22 cellular contexts compared by ENCODE assay signal in genomic region chr4:7808181-7808580, GRCh38.
DNase-seq lines count a peak whose midpoint lies in the region; ATAC-seq, FAIRE-seq and TF ChIP-seq lines count a peak whose summit lies in the region.
"Had no signal": no experiment of that assay in that cellular context is flagged by ENCODE, and none has a peak within 500 bp of the region (broad histone marks: within the 10 kb centered on the region; RNA-seq: fewer than 3 reads in every experiment).

No MANE protein-coding gene starts in this region.

- H3K27me3 Mint-ChIP-seq in HFFc6 (ENCODE audit: insufficient read depth) = peaks cover 39% of the 10 kb centered on the region
- H3K27me3 Mint-ChIP-seq in chondrocyte (ENCODE audit: low read depth) = no peaks in the 10 kb centered on the region
- H3K27me3 Mint-ChIP-seq: activated CD4-positive, alpha-beta memory T cell treated with anti-CD3 and anti-CD28 coated beads for 36 hours; CD4-positive, CD25-positive, alpha-beta regulatory T cell; stimulated activated naive CD8-positive, alpha-beta T cell treated with anti-CD3 and anti-CD28 coated beads, Interleukin-15, Interleukin-2, amounts not matched to agents 100 ng/mL and 50 ng/mL, for 24 hours had no signal

- H3K27ac ChIP-seq in lower lobe of right lung = peak overlapping the region; percentile 85
- peak overlapping the region; percentile 85 for H3K27ac ChIP-seq in subcutaneous abdominal adipose tissue (ENCODE audit: low read depth, low read length)

- peaks cover 63% of the 10 kb centered on the region for H3K4me1 ChIP-seq in lower lobe of right lung
- peaks cover 23 to 72% (median 65%) of the 10 kb centered on the region in 5 donors for H3K4me1 ChIP-seq in subcutaneous abdominal adipose tissue (ENCODE audit: control insufficient read depth in 5 of 5, insufficient read depth in 5 of 5, low read length in 5 of 5)

- H3K27ac Mint-ChIP-seq in HFFc6 (peak overlapping the region; percentile 21; the same call in 1 of the 2 replicates), chondrocyte (ENCODE audit: unreplicated experiment) (peak overlapping the region; percentile 95)
- H3K27ac Mint-ChIP-seq: activated CD4-positive, alpha-beta memory T cell treated with anti-CD3 and anti-CD28 coated beads for 36 hours; stimulated activated naive CD8-positive, alpha-beta T cell treated with anti-CD3 and anti-CD28 coated beads, Interleukin-15, Interleukin-2, amounts not matched to agents 100 ng/mL and 50 ng/mL, for 24 hours had no signal

- H3K4me3 Mint-ChIP-seq in HFFc6 (peak overlapping the region; percentile 61; the same call in 1 of the 2 replicates), chondrocyte (ENCODE audit: unreplicated experiment) (no peak overlapping the region)
- H3K4me3 Mint-ChIP-seq: activated CD4-positive, alpha-beta memory T cell treated with anti-CD3 and anti-CD28 coated beads for 36 hours; CD4-positive, CD25-positive, alpha-beta regulatory T cell; stimulated activated naive CD8-positive, alpha-beta T cell treated with anti-CD3 and anti-CD28 coated beads, Interleukin-15, Interleukin-2, amounts not matched to agents 100 ng/mL and 50 ng/mL, for 24 hours had no signal

- H3K36me3 Mint-ChIP-seq in HFFc6 (ENCODE audit: low read depth) = peaks cover 86% of the 10 kb centered on the region
- H3K36me3 Mint-ChIP-seq in chondrocyte (ENCODE audit: low read depth) = peaks cover 19% of the 10 kb centered on the region

- H3K4me3 ChIP-seq in lower lobe of right lung (no peak overlapping the region), subcutaneous abdominal adipose tissue (ENCODE audit: low read depth in 1 of 5, low read length in 5 of 5) (no peak overlapping the region)

- no peak for FAIRE-seq in GM12891 (lab: Jason Lieb, UNC)
- FAIRE-seq: colon, GM18507 had no signal

- H3K4me1 Mint-ChIP-seq in HFFc6 (ENCODE audit: low read depth) (peaks cover 91% of the 10 kb centered on the region), chondrocyte (ENCODE audit: low read depth) (peaks cover 87% of the 10 kb centered on the region)

- peak overlapping the region in 1 of 5 donors; percentile 16 for H3K9ac ChIP-seq in subcutaneous abdominal adipose tissue (ENCODE audit: low read length in 5 of 5)

- no peak for TF ChIP-seq POLR2A in GM12891 (IDR thresholded peaks at IDR 0.05; ENCODE audit: low read depth, low read length)

- intact Hi-C loops in lower lobe of right lung (cut with DNase I) = no loop called here

- DNase-seq in HFFc6 (no peak), chondrocyte (ENCODE audit: low spot score) (no peak), lower lobe of right lung (no peak), GM12891 (ENCODE audit: insufficient read length, low spot score) (no peak), NCI-H1436 treated with DMSO at 0.1 percent for 48 hours (lab: John Stamatoyannopoulos, UW) (no peak), SKM-1 treated with dmso at 0.1 percent for 144 hours (lab: John Stamatoyannopoulos, UW; ENCODE audit: unreplicated experiment) (no peak), GM10266 (ENCODE audit: extremely low spot score) (no peak)
- DNase-seq: activated CD4-positive, alpha-beta memory T cell treated with anti-CD3 and anti-CD28 coated beads for 36 hours; activated CD4-positive, CD25-positive, alpha-beta regulatory T cell; activated effector memory CD4-positive, alpha-beta T cell treated with Interleukin-2 at 50 U/mL for 16 hours; CD4-positive, CD25-positive, alpha-beta regulatory T cell; DMS 273 treated with DMSO at 0.1 percent for 48 hours; H7; KBM-7; NCI-H526 treated with DMSO at 0.1 percent for 48 hours; stimulated activated CD4-positive, alpha-beta T cell treated with anti-CD3 and anti-CD28 coated beads, Interleukin-12 subunit alpha, Interleukin-12 subunit beta, amount 100 ng/mL, for 4 hours; stimulated activated CD4-positive, alpha-beta T cell treated with anti-CD3 and anti-CD28 coated beads, Interleukin-4, amount 100 ng/mL, for 4 hours; T1000 had no signal

- TF ChIP-seq CTCF in HFFc6 (IDR thresholded peaks at IDR 0.05) = no peak
- TF ChIP-seq CTCF in chondrocyte (IDR thresholded peaks at IDR 0.05) = no peak
- no peak for TF ChIP-seq CTCF in lower lobe of right lung (IDR thresholded peaks at IDR 0.05)
- no peak for TF ChIP-seq CTCF in GM10266 (IDR thresholded peaks at IDR 0.05; ENCODE audit: control insufficient read depth, insufficient read depth, low read depth, missing control alignments)

- no peaks in the 10 kb centered on the region for H3K36me3 ChIP-seq in lower lobe of right lung
- H3K36me3 ChIP-seq in subcutaneous abdominal adipose tissue (ENCODE audit: control insufficient read depth in 5 of 5, insufficient read depth in 5 of 5, low read length in 5 of 5) = peaks cover 0 to 3% (median under 1%) of the 10 kb centered on the region in 5 donors

- H3K9me3 ChIP-seq in lower lobe of right lung (no peaks in the 10 kb centered on the region), subcutaneous abdominal adipose tissue (ENCODE audit: control insufficient read depth in 5 of 5, low read length in 5 of 5) (no peaks in the 10 kb centered on the region)

- peaks cover 33% of the 10 kb centered on the region for H3K9me3 Mint-ChIP-seq in HFFc6
- peaks cover 3% of the 10 kb centered on the region for H3K9me3 Mint-ChIP-seq in chondrocyte (ENCODE audit: low read depth)
- H3K9me3 Mint-ChIP-seq: CD4-positive, CD25-positive, alpha-beta regulatory T cell; stimulated activated naive CD8-positive, alpha-beta T cell treated with anti-CD3 and anti-CD28 coated beads, Interleukin-15, Interleukin-2, amounts not matched to agents 100 ng/mL and 50 ng/mL, for 24 hours had no signal

- H3K27me3 ChIP-seq in lower lobe of right lung (ENCODE audit: low read depth) (no peaks in the 10 kb centered on the region), subcutaneous abdominal adipose tissue (ENCODE audit: control insufficient read depth in 5 of 5, insufficient read depth in 4 of 5, low read length in 5 of 5) (no peaks in the 10 kb centered on the region)

- ATAC-seq in lower lobe of right lung = no peak

TF ChIP-seq in GM12891, 5 proteins besides CTCF, POLR2A, EP300 and RAD21:
- TF ChIP-seq POLR2AphosphoS5 (IDR thresholded peaks at IDR 0.05; ENCODE audit: low read depth, low read length) = no peak
